In the genomic region with DNA sequence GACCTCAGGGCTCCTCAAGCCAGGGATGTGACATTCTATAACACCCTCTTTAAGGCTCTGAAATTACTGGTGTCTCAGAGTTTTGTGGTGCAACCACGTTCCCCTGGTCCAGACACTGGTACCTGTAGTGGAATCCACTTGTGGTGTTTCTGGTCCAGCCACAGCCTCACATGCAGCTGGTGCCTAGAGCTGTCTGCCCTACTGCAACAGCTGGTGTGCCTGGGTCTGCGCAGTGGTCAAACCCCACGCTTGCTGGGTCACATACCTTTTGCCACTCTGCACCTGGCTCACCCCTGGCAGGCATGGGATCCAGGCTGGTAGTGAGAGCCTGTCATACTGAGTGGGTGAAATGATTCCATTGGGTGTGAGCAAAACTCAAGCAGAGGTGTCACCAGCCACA, we compare ENCODE assay signal across 38 cellular contexts.
"Had no signal": no experiment of that assay in that cellular context is flagged by ENCODE, and none has a peak within 500 bp of the region (broad histone marks: within the 10 kb centered on the region; RNA-seq: fewer than 3 reads in every experiment).

No MANE protein-coding gene starts in this region.

- H3K36me3 ChIP-seq: adrenal gland, ascending aorta, brain microvascular endothelial cell, breast epithelium, cardiac muscle cell had no signal

- H3K4me3 Mint-ChIP-seq: activated naive CD4-positive, alpha-beta T cell treated with anti-CD3 and anti-CD28 coated beads for 36 hours; activated naive CD4-positive, alpha-beta T cell treated with anti-CD3 and anti-CD28 coated beads, Interleukin-2, amount 10 ng/mL, durations not matched to agents 7 days and 5 days; activated naive CD4-positive, alpha-beta T cell treated with anti-CD3 and anti-CD28 coated beads, Interleukin-2, amount 50 U/mL, for 24 hours; activated naive CD8-positive, alpha-beta T cell; activated naive CD8-positive, alpha-beta T cell treated with anti-CD3 and anti-CD28 coated beads for 36 hours; activated naive CD8-positive, alpha-beta T cell treated with anti-CD3 and anti-CD28 coated beads, Interleukin-2, amount 10 ng/mL, durations not matched to agents 7 days and 5 days; activated naive CD8-positive, alpha-beta T cell treated with anti-CD3 and anti-CD28 coated beads, Interleukin-2, amount 50 U/mL, for 24 hours; activated T-cell treated with anti-CD3 and anti-CD28 coated beads, Interleukin-2, amount 50 U/mL, for 24 hours; activated T-cell treated with anti-CD3 and anti-CD28 coated beads, Interleukin-2, amount 50 U/mL, for 4 hours; activated T-cell treated with anti-CD3 and anti-CD28 coated beads, Interleukin-2, amount 50 U/mL, for 72 hours; activated T-helper 1 cell treated with anti-CD3 and anti-CD28 coated beads, Interleukin-12 subunit alpha, Interleukin-12 subunit beta, Interleukin-2, Interleukin-4 antibody, amounts not matched to agents 30 ng/mL and 10 ng/mL and 1 ng/mL, durations not matched to agents 14 hours and 24 hours and 36 hours; activated T-helper 17 cell treated with anti-CD3 and anti-CD28 coated beads, Interleukin-2, amount 50 U/mL, for 72 hours; brain; central memory CD8-positive, alpha-beta T cell had no signal

- H3K27ac Mint-ChIP-seq: activated naive CD4-positive, alpha-beta T cell treated with anti-CD3 and anti-CD28 coated beads for 36 hours; activated naive CD4-positive, alpha-beta T cell treated with anti-CD3 and anti-CD28 coated beads, Interleukin-2, amount 10 ng/mL, durations not matched to agents 7 days and 5 days; activated naive CD4-positive, alpha-beta T cell treated with anti-CD3 and anti-CD28 coated beads, Interleukin-2, amount 50 U/mL, for 24 hours; activated naive CD4-positive, alpha-beta T cell treated with anti-CD3 and anti-CD28 coated beads, Interleukin-2, amount 50 U/mL, for 72 hours; activated naive CD8-positive, alpha-beta T cell; activated naive CD8-positive, alpha-beta T cell treated with anti-CD3 and anti-CD28 coated beads for 36 hours; activated naive CD8-positive, alpha-beta T cell treated with anti-CD3 and anti-CD28 coated beads, Interleukin-2, amount 10 ng/mL, durations not matched to agents 7 days and 5 days; activated naive CD8-positive, alpha-beta T cell treated with anti-CD3 and anti-CD28 coated beads, Interleukin-2, amount 50 U/mL, for 24 hours; activated T-cell treated with anti-CD3 and anti-CD28 coated beads, Interleukin-2, amount 50 U/mL, for 24 hours; activated T-cell treated with anti-CD3 and anti-CD28 coated beads, Interleukin-2, amount 50 U/mL, for 72 hours; activated T-helper 1 cell treated with anti-CD3 and anti-CD28 coated beads, Interleukin-12 subunit alpha, Interleukin-12 subunit beta, Interleukin-2, Interleukin-4 antibody, amounts not matched to agents 30 ng/mL and 10 ng/mL and 1 ng/mL, durations not matched to agents 14 hours and 24 hours and 36 hours; activated T-helper 17 cell treated with anti-CD3 and anti-CD28 coated beads, Interleukin-2, amount 50 U/mL, for 72 hours; activated T-helper 2 cell treated with anti-CD3 and anti-CD28 coated beads, Interferon-gamma antibody, Interleukin-2, Interleukin-4, amounts not matched to agents 10 μg/mL and 5 μg/mL and 100 μg/mL, durations not matched to agents 14 hours and 24 hours and 36 hours; brain had no signal

- H3K36me3 Mint-ChIP-seq: activated naive CD4-positive, alpha-beta T cell treated with anti-CD3 and anti-CD28 coated beads, Interleukin-2, amount 10 ng/mL, durations not matched to agents 7 days and 5 days; activated naive CD4-positive, alpha-beta T cell treated with anti-CD3 and anti-CD28 coated beads, Interleukin-2, amount 50 U/mL, for 24 hours; activated naive CD8-positive, alpha-beta T cell; activated naive CD8-positive, alpha-beta T cell treated with anti-CD3 and anti-CD28 coated beads for 36 hours; activated naive CD8-positive, alpha-beta T cell treated with anti-CD3 and anti-CD28 coated beads, Interleukin-2, amount 10 ng/mL, durations not matched to agents 7 days and 5 days; brain had no signal

- H3K27me3 ChIP-seq: adrenal gland, ascending aorta, body of pancreas, brain microvascular endothelial cell, breast epithelium, cardiac muscle cell had no signal

- H3K4me3 ChIP-seq: adrenal gland, ascending aorta, body of pancreas, breast epithelium, cardiac muscle cell had no signal

- H3K27ac ChIP-seq: adrenal gland, ascending aorta, body of pancreas, brain microvascular endothelial cell, breast epithelium, cardiac muscle cell had no signal

- H3K4me1 ChIP-seq: adrenal gland, ascending aorta, body of pancreas, breast epithelium had no signal

- DNase-seq: activated effector memory CD4-positive, alpha-beta T cell treated with anti-CD3 and anti-CD28 coated beads, Interleukin-2, amount 50 U/mL, for 16 hours; activated effector memory CD4-positive, alpha-beta T cell treated with Interleukin-2 at 50 U/mL for 16 hours; activated gamma-delta T cell; activated gamma-delta T cell treated with Interleukin-2 at 50 U/mL for 16 hours; activated naive CD4-positive, alpha-beta T cell; activated naive CD4-positive, alpha-beta T cell treated with anti-CD3 and anti-CD28 coated beads for 36 hours; activated naive CD4-positive, alpha-beta T cell treated with anti-CD3 and anti-CD28 coated beads, Interleukin-2, amount 10 ng/mL, durations not matched to agents 7 days and 5 days; activated naive CD4-positive, alpha-beta T cell treated with anti-CD3 and anti-CD28 coated beads, Interleukin-2, amount 50 U/mL, for 16 hours; activated naive CD4-positive, alpha-beta T cell treated with Interleukin-2 at 50 U/mL for 16 hours; activated naive CD8-positive, alpha-beta T cell treated with anti-CD3 and anti-CD28 coated beads for 36 hours; activated naive CD8-positive, alpha-beta T cell treated with anti-CD3 and anti-CD28 coated beads, Interleukin-2, amount 10 ng/mL, durations not matched to agents 7 days and 5 days; activated naive CD8-positive, alpha-beta T cell treated with anti-CD3 and anti-CD28 coated beads, Interleukin-2, amount 50 U/mL, for 24 hours; activated T-cell treated with anti-CD3 and anti-CD28 coated beads, Interleukin-2, amount 50 U/mL, for 1 hour; activated T-cell treated with anti-CD3 and anti-CD28 coated beads, Interleukin-2, amount 50 U/mL, for 24 hours; activated T-cell treated with anti-CD3 and anti-CD28 coated beads, Interleukin-2, amount 50 U/mL, for 4 hours; activated T-cell treated with anti-CD3 and anti-CD28 coated beads, Interleukin-2, amount 50 U/mL, for 48 hours; activated T-cell treated with anti-CD3 and anti-CD28 coated beads, Interleukin-2, amount 50 U/mL, for 72 hours; adrenal gland; amniotic stem cell; amygdala; anterior cingulate cortex; aorta; body of pancreas; brain microvascular endothelial cell; caudate nucleus; central memory CD4-positive, alpha-beta T cell; cerebellar nuclear complex had no signal

- H3K9me3 Mint-ChIP-seq: activated naive CD4-positive, alpha-beta T cell treated with anti-CD3 and anti-CD28 coated beads, Interleukin-2, amount 50 U/mL, for 24 hours had no signal

- H3K4me1 Mint-ChIP-seq: activated naive CD4-positive, alpha-beta T cell treated with anti-CD3 and anti-CD28 coated beads, Interleukin-2, amount 10 ng/mL, durations not matched to agents 7 days and 5 days; activated naive CD4-positive, alpha-beta T cell treated with anti-CD3 and anti-CD28 coated beads, Interleukin-2, amount 50 U/mL, for 24 hours; activated naive CD8-positive, alpha-beta T cell treated with anti-CD3 and anti-CD28 coated beads for 36 hours; activated naive CD8-positive, alpha-beta T cell treated with anti-CD3 and anti-CD28 coated beads, Interleukin-2, amount 10 ng/mL, durations not matched to agents 7 days and 5 days; activated naive CD8-positive, alpha-beta T cell treated with anti-CD3 and anti-CD28 coated beads, Interleukin-2, amount 50 U/mL, for 24 hours; activated T-helper 17 cell treated with anti-CD3 and anti-CD28 coated beads, Interleukin-2, amount 50 U/mL, for 72 hours; brain; central memory CD8-positive, alpha-beta T cell had no signal

- ATAC-seq: activated naive CD4-positive, alpha-beta T cell treated with anti-CD3 and anti-CD28 coated beads, Interleukin-2, amount 50 U/mL, for 72 hours; activated naive CD8-positive, alpha-beta T cell treated with anti-CD3 and anti-CD28 coated beads, Interleukin-2, amount 50 U/mL, for 24 hours; activated T-cell treated with anti-CD3 and anti-CD28 coated beads, Interleukin-2, amount 50 U/mL, for 4 hours; activated T-cell treated with anti-CD3 and anti-CD28 coated beads, Interleukin-2, amount 50 U/mL, for 72 hours; activated T-helper 17 cell treated with anti-CD3 and anti-CD28 coated beads, Interleukin-2, amount 50 U/mL, for 72 hours; body of pancreas had no signal

- H3K9me3 ChIP-seq: adrenal gland, ascending aorta had no signal
